ENCODE assay signal across 8 cellular contexts in genomic region chr14:74945852-74946658, GRCh38. TPM values are rescaled to one million over a fixed set of nuclear protein-coding genes. Genes with fewer than 3 reads are reported as not detected.
A peak's percentile ranks its signal among the peaks of the same experiment; 100 is the strongest.
DNase-seq lines count a peak whose midpoint lies in the region; ATAC-seq and TF ChIP-seq lines count a peak whose summit lies in the region.

No MANE protein-coding gene starts in this region.

- H3K4me3 ChIP-seq in ascending aorta, result peak overlapping the region in 1 of 2 donors; percentile 20
- H3K4me3 ChIP-seq in smooth muscle cell, result no peak overlapping the region

- H3K4me2 ChIP-seq in smooth muscle cell, result no peak overlapping the region

- H3K36me3 ChIP-seq in ascending aorta (peaks cover 16 to 17% of the 10 kb centered on the region in 2 donors), smooth muscle cell (ENCODE audit: low read depth) (no peaks in the 10 kb centered on the region)

- H3K9me3 ChIP-seq in ascending aorta (no peaks in the 10 kb centered on the region), smooth muscle cell (replicated peaks; ENCODE audit: low read depth) (no peaks in the 10 kb centered on the region)

- peak; percentile 72 for ATAC-seq in GM18498 (IDR thresholded peaks at IDR 0.05; ENCODE audit: unreplicated experiment)
- ATAC-seq in HG02571 (IDR thresholded peaks at IDR 0.05; ENCODE audit: unreplicated experiment), result no peak

- no peak overlapping the region for H3K9ac ChIP-seq in smooth muscle cell (ENCODE audit: low read depth)

- intact Hi-C loops in ascending aorta (cut with DNase I), result loop anchor here (1.0 to 2.0 kb wide), 3 partner anchors 57 to 143 kb away; partner anchors contain the start of gene EIF2B2

- H3K27me3 ChIP-seq in ascending aorta (no peaks in the 10 kb centered on the region), smooth muscle cell (ENCODE audit: low read depth) (no peaks in the 10 kb centered on the region)

- no peaks in the 10 kb centered on the region for H3F3A ChIP-seq in smooth muscle cell (ENCODE audit: low read depth)

- WGBS in smooth muscle cell (ENCODE audit: low lambda C conversion rate), result 56% methylated on average over 17 of the region's 17 CpGs

- TF ChIP-seq CTCF in ascending aorta (IDR thresholded peaks at IDR 0.05) (peak; percentile 89 to 99 (median 95)), smooth muscle cell (IDR thresholded peaks at IDR 0.05; ENCODE audit: borderline replicate concordance, insufficient read depth, poor library complexity, severe bottlenecking) (peak; percentile 79)

- peaks cover 10 to 20% of the 10 kb centered on the region in 2 donors for H3K4me1 ChIP-seq in ascending aorta
- peaks cover 4% of the 10 kb centered on the region for H3K4me1 ChIP-seq in smooth muscle cell (ENCODE audit: low read depth)

- H4K20me1 ChIP-seq in smooth muscle cell (ENCODE audit: low read depth), result no peaks in the 10 kb centered on the region

- no peaks in the 10 kb centered on the region for H3K79me2 ChIP-seq in smooth muscle cell (ENCODE audit: low read depth)

- H3K27ac ChIP-seq in ascending aorta (peak overlapping the region; percentile 64 to 65), smooth muscle cell (ENCODE audit: low read depth) (no peak overlapping the region)

- H2AFZ ChIP-seq in smooth muscle cell (ENCODE audit: low read depth), result no peak overlapping the region

- DNase-seq in 8988T (peak; percentile 97), NCI-H128 (lab: John Stamatoyannopoulos, UW; ENCODE audit: unreplicated experiment) (peak; percentile 29), T1000 (lab: John Stamatoyannopoulos, UW) (peak; percentile 45), ascending aorta (ENCODE audit: low spot score in 2 of 2) (peak in 1 of 2 donors; percentile 89), hypothalamus (lab: John Stamatoyannopoulos, UW) (peak in 48 of 51 donors; percentile 16 to 82 (median 52)), smooth muscle cell (lab: John Stamatoyannopoulos, UW; ENCODE audit: unreplicated experiment) (peak; percentile 31)

RNA-seq across cellular contexts. Expression of gene PGF, which starts 9.3 kb away (rescaled TPM):
- total RNA-seq in ascending aorta (41.1 TPM), smooth muscle cell (15.4 and 17.8 TPM in 2 replicates)
- 30.6 and 32.2 TPM in 2 replicates for polyA plus RNA-seq in smooth muscle cell

RNA-seq across cellular contexts. Expression of gene RPS6KL1, which starts 23.0 kb away (rescaled TPM):
- total RNA-seq in ascending aorta, result 12.1 TPM
- 0.09 TPM in 1 of 2 replicates, not detected in the other for total RNA-seq in smooth muscle cell
- not detected in 2 replicates for polyA plus RNA-seq in smooth muscle cell

RNA-seq across cellular contexts. Expression of gene EIF2B2, which starts 56.7 kb away (rescaled TPM):
- total RNA-seq in ascending aorta (27.1 TPM), smooth muscle cell (38.0 and 47.4 TPM in 2 replicates)
- polyA plus RNA-seq in smooth muscle cell, result 64.3 and 71.2 TPM in 2 replicates

Comparison
In these comparisons a context has a peak if more than half of its experiments do, and no peak if none do; other contexts are left out.
1. RNA of gene RPS6KL1, which starts 23.0 kb away (total RNA-seq): 12.1 TPM in ascending aorta (single experiment); 0.09 TPM in smooth muscle cell; every median in the first group is over 10 times any median in the second.